ENCODE assay signal across 8 cellular contexts in genomic region chr3:17258823-17259436, GRCh38.
DNase-seq lines count a peak whose midpoint lies in the region; ATAC-seq and TF ChIP-seq lines count a peak whose summit lies in the region.

No MANE protein-coding gene starts in this region.

- no peaks in the 10 kb centered on the region for H3K79me2 ChIP-seq in PC-9 (ENCODE audit: low read depth)
- no peaks in the 10 kb centered on the region for H3K79me2 ChIP-seq in osteoblast (ENCODE audit: insufficient read depth, low read length)

- H3K9me3 ChIP-seq in CD8-positive, alpha-beta T cell (ENCODE audit: low read length): no peaks in the 10 kb centered on the region
- H3K9me3 ChIP-seq in PC-9 (ENCODE audit: insufficient read depth, low read depth): no peaks in the 10 kb centered on the region
- H3K9me3 ChIP-seq in osteoblast (ENCODE audit: low read depth, low read length): no peaks in the 10 kb centered on the region

- CTCF ChIA-PET in CD8-positive, alpha-beta T cell (lab: Charles Lee): interaction anchor here (0.7 to 1.4 kb wide), 6 partner anchors 29 to 582 kb away, joined by 3 to 11 read pairs (median 5); no protein-coding TSS in a partner anchor
- CTCF ChIA-PET in PC-9 (lab: Charles Lee): no interaction called here

- H3K27me3 Mint-ChIP-seq in CD8-positive, alpha-beta T cell (ENCODE audit: low read depth): no peaks in the 10 kb centered on the region

- H3K27ac Mint-ChIP-seq in CD8-positive, alpha-beta T cell: no peak overlapping the region

- H3K36me3 ChIP-seq in CD8-positive, alpha-beta T cell (ENCODE audit: insufficient read depth, low read length): no peaks in the 10 kb centered on the region
- H3K36me3 ChIP-seq in PC-9 (ENCODE audit: low read depth) (no peaks in the 10 kb centered on the region), osteoblast (ENCODE audit: insufficient read depth, low read length) (no peaks in the 10 kb centered on the region)

- peaks cover 3% of the 10 kb centered on the region for H3F3A ChIP-seq in PC-9 (ENCODE audit: insufficient read depth, low read depth)

- POLR2A ChIA-PET in CD8-positive, alpha-beta T cell (lab: Charles Lee): interaction anchor here (0.6 to 0.7 kb wide), 2 partner anchors 21 to 669 kb away, joined by 3 read pairs; no protein-coding TSS in a partner anchor
- POLR2A ChIA-PET in PC-9 (lab: Charles Lee; ENCODE audit: unreplicated experiment): no interaction called here

- intact Hi-C loops in CD8-positive, alpha-beta T cell (cut with DNase I, micrococcal nuclease): loop anchor here (1.0 to 5.0 kb wide), 6 partner anchors 154 to 1730 kb away; no protein-coding TSS in a partner anchor
- intact Hi-C loops in PC-9 (cut with micrococcal nuclease; ENCODE audit: unreplicated experiment): loop anchor here (1.0 to 5.0 kb wide), 4 partner anchors 153 to 1729 kb away; no protein-coding TSS in a partner anchor

- no peak overlapping the region for H2AFZ ChIP-seq in PC-9
- no peak overlapping the region for H2AFZ ChIP-seq in osteoblast (ENCODE audit: low read length)

- peaks cover 2% of the 10 kb centered on the region for H3K4me1 Mint-ChIP-seq in CD8-positive, alpha-beta T cell (ENCODE audit: low read depth)

- no peaks in the 10 kb centered on the region for H3K9me2 ChIP-seq in PC-9 (ENCODE audit: insufficient read depth)

- ATAC-seq in CD8-positive, alpha-beta T cell: no peak
- ATAC-seq in GM18858 (IDR thresholded peaks at IDR 0.05; ENCODE audit: unreplicated experiment) (no peak), HG02885 (IDR thresholded peaks at IDR 0.05; ENCODE audit: poor library complexity, unreplicated experiment) (no peak)

- TF ChIP-seq CTCF in CD8-positive, alpha-beta T cell (IDR thresholded peaks at IDR 0.05): peak; percentile 81
- TF ChIP-seq CTCF in PC-9 (conservative IDR thresholded peaks at IDR 0.05) (peak; percentile 88), epithelial cell of proximal tubule (conservative IDR thresholded peaks at IDR 0.05; ENCODE audit: low read depth, low read length) (peak; percentile 72), osteoblast (IDR thresholded peaks at IDR 0.05; ENCODE audit: extremely low read depth, low read depth, low read length) (peak; percentile 75)

- no TSS peak for BruUV-seq in PC-9 (replicated peaks; lab: Mats Ljungman, UMichigan)

- H4K20me1 ChIP-seq in PC-9 (ENCODE audit: insufficient read depth) (no peaks in the 10 kb centered on the region), osteoblast (ENCODE audit: insufficient read depth, low read length) (no peaks in the 10 kb centered on the region)

- H3K4me2 ChIP-seq in PC-9 (no peak overlapping the region), osteoblast (ENCODE audit: insufficient read depth, low read length) (no peak overlapping the region)

- no peak overlapping the region for H3K4me3 ChIP-seq in CD8-positive, alpha-beta T cell (ENCODE audit: low read depth, low read length)
- no peak overlapping the region for H3K4me3 ChIP-seq in PC-9
- no peak overlapping the region for H3K4me3 ChIP-seq in epithelial cell of proximal tubule (ENCODE audit: low read depth, low read length)
- no peak overlapping the region for H3K4me3 ChIP-seq in osteoblast (ENCODE audit: insufficient read depth, low read length)

- peak in 1 of 7 experiments; percentile 15 for DNase-seq in CD8-positive, alpha-beta T cell
- DNase-seq in GM19240 (ENCODE audit: insufficient read length, low spot score) (peak; percentile 6), PC-9 (no peak), epithelial cell of proximal tubule (ENCODE audit: low read depth) (no peak), osteoblast (ENCODE audit: insufficient read length, low spot score, missing footprints) (peak; percentile 77), NCI-H526 treated with DMSO at 0.1 percent for 48 hours (lab: John Stamatoyannopoulos, UW) (no peak)

- peaks cover 4% of the 10 kb centered on the region for H3K36me3 Mint-ChIP-seq in CD8-positive, alpha-beta T cell

- H3K4me1 ChIP-seq in CD8-positive, alpha-beta T cell (ENCODE audit: insufficient read depth, low read length): no peaks in the 10 kb centered on the region
- H3K4me1 ChIP-seq in PC-9 (replicated peaks; ENCODE audit: insufficient read depth) (no peaks in the 10 kb centered on the region), osteoblast (ENCODE audit: insufficient read depth, low read length) (no peaks in the 10 kb centered on the region)

- H3K9me3 Mint-ChIP-seq in CD8-positive, alpha-beta T cell: no peaks in the 10 kb centered on the region

- H3K27ac ChIP-seq in CD8-positive, alpha-beta T cell (ENCODE audit: low read depth, low read length): no peak overlapping the region
- H3K27ac ChIP-seq in PC-9 (no peak overlapping the region), osteoblast (ENCODE audit: low read depth, low read length) (no peak overlapping the region)

- H3K4me3 Mint-ChIP-seq in CD8-positive, alpha-beta T cell: no peak overlapping the region

- no peaks in the 10 kb centered on the region for H3K27me3 ChIP-seq in CD8-positive, alpha-beta T cell (ENCODE audit: insufficient read depth, low read length)
- no peaks in the 10 kb centered on the region for H3K27me3 ChIP-seq in PC-9 (ENCODE audit: insufficient read depth, low read depth)
- H3K27me3 ChIP-seq in osteoblast (ENCODE audit: insufficient read depth, low read length): no peaks in the 10 kb centered on the region

Comparison
In these comparisons a context has a peak if more than half of its experiments do, and no peak if none do; other contexts are left out.
1. DNase-seq: peak in GM19240 (single experiment) and osteoblast (single experiment); none in PC-9 (0 of 2), epithelial cell of proximal tubule (single experiment) and NCI-H526 treated with DMSO at 0.1 percent for 48 hours (single experiment).
2. Peak in every context shown above with its lines, with median percentiles within 50 percentile points of each other: CTCF ChIP-seq.